14 cellular contexts compared by ENCODE assay signal in genomic region chr10:79436066-79436849, GRCh38. TPM values are rescaled to one million over a fixed set of nuclear protein-coding genes. Genes with fewer than 3 reads are reported as not detected.
DNase-seq lines count a peak whose midpoint lies in the region; ATAC-seq, FAIRE-seq and TF ChIP-seq lines count a peak whose summit lies in the region.
"Had no signal": no experiment of that assay in that cellular context is flagged by ENCODE, and none has a peak within 500 bp of the region (broad histone marks: within the 10 kb centered on the region; RNA-seq: fewer than 3 reads in every experiment).

No MANE protein-coding gene starts in this region.

- no peak overlapping the region for H2BK5ac ChIP-seq in H9 (ENCODE audit: insufficient read length, low read length)

- H3K9ac ChIP-seq in H9 (ENCODE audit: extremely low read depth, insufficient read length, low read length), result no peak overlapping the region

- H3K56ac ChIP-seq in H9 (ENCODE audit: insufficient read length, low read depth, low read length), result no peak overlapping the region

- no peak for FAIRE-seq in GM12892 (lab: Jason Lieb, UNC)
- FAIRE-seq: colon, HTR-8/SVneo had no signal

- no peak overlapping the region for H4K91ac ChIP-seq in H9 (ENCODE audit: insufficient read length, low read depth, low read length)

- H3K79me2 ChIP-seq in H9 (ENCODE audit: insufficient read depth, low read length), result no peaks in the 10 kb centered on the region

- H3K14ac ChIP-seq in H9 (ENCODE audit: insufficient read depth, low read length), result no peak overlapping the region

- H3K4me2 ChIP-seq in H9 (ENCODE audit: insufficient read depth, insufficient read length, low read length), result no peak overlapping the region

- no CpG with 5 or more reads among the region's 17 CpGs for WGBS in H9 (ENCODE audit: extremely low coverage, insufficient read length, low lambda C conversion rate)
- 87 to 94% methylated on average over 17 of the region's 17 CpGs for WGBS in lung, 2 donors
- WGBS in spleen, 5 donors, result 85 to 94% (median 87%) methylated on average over 15 to 17 of the region's 17 CpGs

- H2BK120ac ChIP-seq in H9 (ENCODE audit: low read depth, low read length, poor library complexity, severe bottlenecking), result no peak overlapping the region

- peak overlapping the region in 2 of 3 experiments; percentile 4 to 37; a peak in 3 of 7 replicates for H3K27ac Mint-ChIP-seq in H9

- no peak overlapping the region for H2BK12ac ChIP-seq in H9 (ENCODE audit: insufficient read length, low read depth, low read length)

- H4K8ac ChIP-seq in H9 (replicated peaks; ENCODE audit: insufficient read length, low read depth, low read length), result no peak overlapping the region

- no peaks in the 10 kb centered on the region for H3K9me3 Mint-ChIP-seq in H9
- H3K9me3 Mint-ChIP-seq: CD4-positive, alpha-beta memory T cell had no signal

- H3K4me1 ChIP-seq in H9 (ENCODE audit: insufficient read depth, low read length), result no peaks in the 10 kb centered on the region
- peaks cover 23 to 26% of the 10 kb centered on the region in 2 donors for H3K4me1 ChIP-seq in breast epithelium
- H3K4me1 ChIP-seq in lung (ENCODE audit: control insufficient read depth in 2 of 2, insufficient read depth in 2 of 2, low read length in 2 of 2), result peaks cover 19 to 21% of the 10 kb centered on the region in 2 donors
- peaks cover 4 to 64% (median 33%) of the 10 kb centered on the region in 6 donors for H3K4me1 ChIP-seq in spleen

- H3K27ac ChIP-seq in H9 (ENCODE audit: insufficient read length, low read depth, low read length) (no peak overlapping the region), breast epithelium (peak overlapping the region; percentile 90 to 99), lung (ENCODE audit: low read depth in 1 of 2, low read length in 1 of 2) (peak overlapping the region; percentile 77 to 86), spleen (peak overlapping the region; percentile 21 to 86 (median 78))

- H3K4me3 ChIP-seq in breast epithelium, result peak overlapping the region in 1 of 3 donors; percentile 54
- H3K4me3 ChIP-seq in lung, result no peak overlapping the region
- no peak overlapping the region for H3K4me3 ChIP-seq in spleen

- no peaks in the 10 kb centered on the region for H4K20me1 ChIP-seq in H9 (ENCODE audit: control insufficient read depth, insufficient read depth, insufficient read length)

- H3K4ac ChIP-seq in H9 (ENCODE audit: low read depth, low read length), result no peak overlapping the region

- no peak overlapping the region for H3T11ph ChIP-seq in H9 (ENCODE audit: low read length)

- no peak for DNase-seq in H9
- DNase-seq in breast epithelium (ENCODE audit: low spot score in 2 of 2), result no peak
- no peak for DNase-seq in lung (ENCODE audit: low spot score)
- peak; percentile 70 for DNase-seq in spleen
- DNase-seq in GM12892 (ENCODE audit: insufficient read length), result no peak
- DNase-seq in RPMI8226, result no peak
- DNase-seq: activated gamma-delta T cell, NCI-H1417, NCI-H526 treated with DMSO at 0.1 percent for 48 hours had no signal

- no peak overlapping the region for H4K5ac ChIP-seq in H9 (ENCODE audit: insufficient read length, low read depth, low read length)

- H3K23me2 ChIP-seq in H9 (ENCODE audit: insufficient read length, low read depth, low read length, poor library complexity, severe bottlenecking), result no peaks in the 10 kb centered on the region

- no peak overlapping the region for H2AFZ ChIP-seq in H9 (ENCODE audit: low read length)

- H3K4me3 Mint-ChIP-seq in H9, result no peak overlapping the region; a peak in 1 of 5 replicates
- H3K4me3 Mint-ChIP-seq: CD4-positive, alpha-beta memory T cell had no signal

- H3K36me3 ChIP-seq in breast epithelium, result no peaks in the 10 kb centered on the region
- peaks cover 0 to 5% of the 10 kb centered on the region in 2 donors for H3K36me3 ChIP-seq in lung (ENCODE audit: control insufficient read depth in 2 of 2, insufficient read depth in 2 of 2, low read length in 2 of 2)
- peaks cover 0 to 43% (median 8%) of the 10 kb centered on the region in 6 donors for H3K36me3 ChIP-seq in spleen

- H3K9me3 ChIP-seq in H9 (ENCODE audit: control insufficient read depth, low read depth, low read length) (no peaks in the 10 kb centered on the region), breast epithelium (no peaks in the 10 kb centered on the region), lung (ENCODE audit: control insufficient read depth in 2 of 2, insufficient read depth in 1 of 2, low read length in 1 of 2) (no peaks in the 10 kb centered on the region), spleen (no peaks in the 10 kb centered on the region)

- H3K18ac ChIP-seq in H9 (ENCODE audit: insufficient read length, low read depth, low read length), result no peak overlapping the region

- no peak overlapping the region for H2AK5ac ChIP-seq in H9 (ENCODE audit: insufficient read length, low read length)

- peaks cover 5 to 41% of the 10 kb centered on the region in 2 experiments for H3K4me1 Mint-ChIP-seq in H9
- H3K4me1 Mint-ChIP-seq: CD4-positive, alpha-beta memory T cell had no signal

- intact Hi-C loops in breast epithelium (cut with DNase I; ENCODE audit: low total_unique reads) (no loop called here), spleen (cut with DNase I; ENCODE audit: low total_unique reads) (no loop called here)

- ATAC-seq in lung (ENCODE audit: insufficient read depth, low FRiP score) (no peak), HG03442 (IDR thresholded peaks at IDR 0.05; ENCODE audit: unreplicated experiment) (no peak), esophagus mucosa (no peak)

- no peak overlapping the region for H2BK20ac ChIP-seq in H9 (ENCODE audit: low read depth, low read length, poor library complexity, severe bottlenecking)

- H3K27me3 Mint-ChIP-seq in H9 (ENCODE audit: low read depth), result peaks cover 11% of the 10 kb centered on the region
- H3K27me3 Mint-ChIP-seq: CD4-positive, alpha-beta memory T cell had no signal

- no peaks in the 10 kb centered on the region for H3K36me3 Mint-ChIP-seq in H9 (ENCODE audit: insufficient read depth in 1 of 3, low read depth in 3 of 3)
- H3K36me3 Mint-ChIP-seq: CD4-positive, alpha-beta memory T cell had no signal

- TF ChIP-seq CTCF in H9 (conservative IDR thresholded peaks at IDR 0.05) (no peak), breast epithelium (IDR thresholded peaks at IDR 0.05) (no peak), lung (IDR thresholded peaks at IDR 0.05; ENCODE audit: control extremely low read depth, extremely low read depth) (no peak), spleen (IDR thresholded peaks at IDR 0.05 in 8 of 11, conservative IDR thresholded peaks at IDR 0.05 in 3 of 11) (no peak)

- no peak overlapping the region for H2BK15ac ChIP-seq in H9 (ENCODE audit: low read depth, low read length)

- no peak overlapping the region for H3K23ac ChIP-seq in H9 (ENCODE audit: insufficient read length, low read depth, low read length)

- H3K27me3 ChIP-seq in H9 (ENCODE audit: insufficient read depth, low read length) (no peaks in the 10 kb centered on the region), breast epithelium (no peaks in the 10 kb centered on the region), lung (ENCODE audit: control insufficient read depth, insufficient read depth) (no peaks in the 10 kb centered on the region), spleen (replicated peaks in 1 of 7) (no peaks in the 10 kb centered on the region)

- TF ChIP-seq POLR2A in breast epithelium (IDR thresholded peaks at IDR 0.05) (no peak), spleen (IDR thresholded peaks at IDR 0.05) (no peak), GM12892 (IDR thresholded peaks at IDR 0.05; ENCODE audit: low read depth, low read length) (no peak)

- no peaks in the 10 kb centered on the region for H3K79me1 ChIP-seq in H9 (ENCODE audit: insufficient read depth, low read depth, low read length, poor library complexity, severe bottlenecking)

RNA-seq across cellular contexts. Expression of gene ZCCHC24, which starts 9.2 kb away (rescaled TPM):
- 3.5 and 3.8 TPM in 2 replicates for total RNA-seq in H9 (2021)
- 10 to 100 TPM; 18.7 to 50.8 (median 48.8) TPM for total RNA-seq in breast epithelium
- 10 to 100 TPM; 12.2 to 33.5 TPM for total RNA-seq in lung
- 10 to 100 TPM; 10.4 to 14.8 TPM for polyA plus RNA-seq in lung
- 10 to 100 TPM; 12.6 to 34.1 (median 27.1) TPM for total RNA-seq in spleen
- 10 to 100 TPM in 1 of 3 donors, 1 to 10 TPM in 2; 4.9 to 11.8 (median 5.8) TPM for polyA plus RNA-seq in spleen
- 0.32 TPM for polyA plus RNA-seq in GM12892 (2012; ENCODE audit: missing spikeins)
- total RNA-seq in esophagus mucosa, result 3.3 TPM
